13 cellular contexts compared by ENCODE assay signal in genomic region chr5:139014726-139015125, GRCh38.
DNase-seq lines count a peak whose midpoint lies in the region; ATAC-seq and TF ChIP-seq lines count a peak whose summit lies in the region.
"Had no signal": no experiment of that assay in that cellular context is flagged by ENCODE, and none has a peak within 500 bp of the region (broad histone marks: within the 10 kb centered on the region; RNA-seq: fewer than 3 reads in every experiment).

No MANE protein-coding gene starts in this region.

- H3K9me3 ChIP-seq in adrenal gland (replicated peaks in 1 of 3), result no peaks in the 10 kb centered on the region
- no peaks in the 10 kb centered on the region for H3K9me3 ChIP-seq in upper lobe of left lung

- 39 to 51% (median 44%) methylated on average over 4 of the region's 4 CpGs for WGBS in adrenal gland, 4 donors
- 72 to 80% methylated on average over 4 of the region's 4 CpGs for WGBS in upper lobe of left lung, 2 donors

- TF ChIP-seq POLR2A in adrenal gland (IDR thresholded peaks at IDR 0.05), result no peak
- no peak for TF ChIP-seq POLR2A in upper lobe of left lung (IDR thresholded peaks at IDR 0.05)
- no peak for TF ChIP-seq POLR2A in GM18505 (IDR thresholded peaks at IDR 0.05; ENCODE audit: borderline replicate concordance, extremely low read depth, insufficient read depth, insufficient read length)

- intact Hi-C loops in adrenal gland (cut with DNase I), result no loop called here

- H3K27ac ChIP-seq in adrenal gland (peak overlapping the region; percentile 43 to 76 (median 65)), foreskin keratinocyte (no peak overlapping the region), upper lobe of left lung (no peak overlapping the region)

- H3K4me3 ChIP-seq in HFF-Myc (replicated peaks; ENCODE audit: low read depth, low read length) (no peak overlapping the region), adrenal gland (no peak overlapping the region), upper lobe of left lung (no peak overlapping the region)

- H3K4me1 ChIP-seq in adrenal gland (replicated peaks in 1 of 2) (peaks cover 12 to 13% of the 10 kb centered on the region in 2 donors), foreskin keratinocyte (peaks cover 5% of the 10 kb centered on the region), upper lobe of left lung (no peaks in the 10 kb centered on the region)

- ATAC-seq in foreskin keratinocyte (no peak), upper lobe of left lung (ENCODE audit: low FRiP score in 2 of 2) (peak; percentile 16 to 61), GM18505 (IDR thresholded peaks at IDR 0.05; ENCODE audit: unreplicated experiment) (no peak)
- ATAC-seq: natural killer cell treated with Interleukin-12 subunit alpha and Interleukin-12 subunit beta and Interleukin-15 and Interleukin-18, amount 100 ng/mL, for 72 hours had no signal

- TF ChIP-seq EP300 in upper lobe of left lung (IDR thresholded peaks at IDR 0.05), result no peak

- DNase-seq in HFF-Myc (ENCODE audit: extremely low read depth, low read depth) (peak; percentile 40), adrenal gland (peak; percentile 71 to 89 (median 85)), foreskin keratinocyte (peak; percentile 23 to 63), upper lobe of left lung (peak in 1 of 2 donors; percentile 27), DMS 273 treated with DMSO at 0.1 percent for 48 hours (lab: John Stamatoyannopoulos, UW) (no peak), SKM-1 treated with dmso at 0.1 percent for 144 hours (lab: John Stamatoyannopoulos, UW; ENCODE audit: unreplicated experiment) (no peak)
- DNase-seq: activated CD8-positive, alpha-beta memory T cell treated with anti-CD3 and anti-CD28 coated beads for 24 hours; effector CD4-positive, alpha-beta T cell; NCI-H1417 treated with DMSO at 0.1 percent for 48 hours; NK-92 treated with Interleukin-12 subunit alpha and Interleukin-12 subunit beta, amount 100 ng/mL, for 24 hours; stimulated activated CD4-positive, alpha-beta T cell treated with anti-CD3 and anti-CD28 coated beads, Interleukin-15, amount 100 ng/mL, for 24 hours had no signal

- no peak for TF ChIP-seq CTCF in HFF-Myc (IDR thresholded peaks at IDR 0.05; ENCODE audit: low read depth, low read length, missing control alignments)
- no peak for TF ChIP-seq CTCF in adrenal gland (IDR thresholded peaks at IDR 0.05)
- TF ChIP-seq CTCF in foreskin keratinocyte (conservative IDR thresholded peaks at IDR 0.05), result no peak
- no peak for TF ChIP-seq CTCF in upper lobe of left lung (IDR thresholded peaks at IDR 0.05)

- H3K36me3 ChIP-seq in adrenal gland (replicated peaks in 1 of 2), result peaks cover 0 to 5% of the 10 kb centered on the region in 2 donors
- H3K36me3 ChIP-seq in upper lobe of left lung, result peaks cover 0 to 17% (median 1%) of the 10 kb centered on the region in 4 donors

- H3K27me3 ChIP-seq in adrenal gland (no peaks in the 10 kb centered on the region), foreskin keratinocyte (no peaks in the 10 kb centered on the region), upper lobe of left lung (no peaks in the 10 kb centered on the region)

Comparison
In these comparisons a context has a peak if more than half of its experiments do, and no peak if none do; other contexts are left out.
1. DNase-seq: peak in HFF-Myc (single experiment), adrenal gland (7 of 7) and foreskin keratinocyte (2 of 2); none in DMS 273 treated with DMSO at 0.1 percent for 48 hours (single experiment) and SKM-1 treated with dmso at 0.1 percent for 144 hours (single experiment).
2. H3K27ac ChIP-seq: peak in adrenal gland (5 of 5); none in foreskin keratinocyte (single experiment) and upper lobe of left lung (0 of 4).
3. ATAC-seq: peak in upper lobe of left lung (2 of 2); none in foreskin keratinocyte (single experiment) and GM18505 (single experiment).